ENCODE assay signal across 8 cellular contexts in the genomic region with DNA sequence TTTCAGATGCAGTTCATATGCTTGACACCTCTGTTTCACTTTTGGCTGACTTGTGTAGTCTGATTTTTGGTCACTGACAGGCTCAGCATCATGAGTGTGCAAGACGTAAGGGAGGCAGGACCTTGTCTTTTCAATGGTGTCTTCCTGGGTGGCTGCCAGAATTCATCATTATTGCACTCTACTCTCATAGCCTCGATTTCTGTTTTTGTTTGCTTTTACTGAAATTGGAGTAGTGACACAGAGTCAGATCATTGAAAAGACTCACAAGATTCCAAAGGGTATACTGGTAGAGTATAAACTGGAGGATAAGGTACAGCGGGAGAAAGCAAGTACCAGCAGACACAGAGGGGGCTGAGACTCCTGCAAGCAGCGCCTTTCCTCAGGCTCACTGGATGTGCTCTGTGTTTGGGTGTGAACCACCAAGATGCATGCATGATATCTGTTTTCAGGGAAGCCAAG.
DNase-seq lines count a peak whose midpoint lies in the region; ATAC-seq and TF ChIP-seq lines count a peak whose summit lies in the region.

No MANE protein-coding gene starts in this region.

- no peaks in the 10 kb centered on the region for H3K9me3 ChIP-seq in suprapubic skin

- H3K36me3 ChIP-seq in KMS-11 (ENCODE audit: insufficient read depth) (no peaks in the 10 kb centered on the region), suprapubic skin (no peaks in the 10 kb centered on the region)

- no peaks in the 10 kb centered on the region for H4K20me1 ChIP-seq in KMS-11 (ENCODE audit: insufficient read depth)

- ATAC-seq in GM21717 (IDR thresholded peaks at IDR 0.05; ENCODE audit: unreplicated experiment) = peak; percentile 57

- DNase-seq in GM13977 (ENCODE audit: low spot score) (peak; percentile 53), iris pigment epithelial cell (ENCODE audit: low read depth) (peak; percentile 44), GF-D8 (lab: John Stamatoyannopoulos, UW) (no peak), suprapubic skin (ENCODE audit: low spot score in 2 of 2) (no peak), NCI-H1105 treated with DMSO at 0.1 percent for 48 hours (lab: John Stamatoyannopoulos, UW) (no peak)
- no peak for DNase-seq in stimulated activated CD4-positive, alpha-beta T cell treated with anti-CD3 and anti-CD28 coated beads, Interleukin-2, amount 100 ng/mL, for 24 hours

- no peak overlapping the region for H3K4me3 ChIP-seq in KMS-11 (IDR thresholded peaks at IDR 0.05; ENCODE audit: insufficient read depth, low read depth, low read length)
- H3K4me3 ChIP-seq in suprapubic skin = no peak overlapping the region

- H3K27me3 ChIP-seq in KMS-11 (ENCODE audit: insufficient read depth, low read depth) (no peaks in the 10 kb centered on the region), suprapubic skin (no peaks in the 10 kb centered on the region)

- H3K27ac ChIP-seq in KMS-11 (peak overlapping the region; percentile 71), suprapubic skin (no peak overlapping the region)

- H2AFZ ChIP-seq in KMS-11 (ENCODE audit: low read depth) = peak overlapping the region; percentile 41; the same call in 1 of the 2 replicates

- H3K4me1 ChIP-seq in KMS-11 (ENCODE audit: low read depth, poor library complexity, severe bottlenecking) (peaks cover 52% of the 10 kb centered on the region), suprapubic skin (no peaks in the 10 kb centered on the region)

- TF ChIP-seq CTCF in GM13977 (IDR thresholded peaks at IDR 0.05; ENCODE audit: extremely low read depth, insufficient read depth, missing control alignments) = no peak
- no peak for TF ChIP-seq CTCF in KMS-11 (conservative IDR thresholded peaks at IDR 0.05; ENCODE audit: low read depth, low read length)
- TF ChIP-seq CTCF in suprapubic skin (IDR thresholded peaks at IDR 0.05) = no peak

- TF ChIP-seq POLR2A in suprapubic skin (IDR thresholded peaks at IDR 0.05) = no peak

- in situ Hi-C loops in GM13977 (cut with MboI; ENCODE audit: low pct_unique_long_range_greater_than_20kb, low sequenced_read_pairs, unreplicated experiment) = no loop called here

- peak overlapping the region; percentile 30 for H3K9ac ChIP-seq in KMS-11

- peaks cover 7% of the 10 kb centered on the region; the same call in 1 of the 2 replicates for H3K79me2 ChIP-seq in KMS-11 (ENCODE audit: insufficient read depth, low read depth)

- TF ChIP-seq EP300 in suprapubic skin (IDR thresholded peaks at IDR 0.05) = no peak

- H3K4me2 ChIP-seq in KMS-11 = peak overlapping the region; percentile 87

- WGBS in suprapubic skin = 73% methylated on average over 4 of the region's 4 CpGs

Comparison
In these comparisons a context has a peak if more than half of its experiments do, and no peak if none do; other contexts are left out.
1. DNase-seq: peak in GM13977 (single experiment) and iris pigment epithelial cell (single experiment); none in GF-D8 (single experiment), stimulated activated CD4-positive, alpha-beta T cell treated with anti-CD3 and anti-CD28 coated beads, Interleukin-2, amount 100 ng/mL, for 24 hours (0 of 2), suprapubic skin (0 of 2) and NCI-H1105 treated with DMSO at 0.1 percent for 48 hours (single experiment).